ENCODE assay signal across 31 cellular contexts in genomic region chrX:144648788-144649187, GRCh38.
"Had no signal": no experiment of that assay in that cellular context is flagged by ENCODE, and none has a peak within 500 bp of the region (broad histone marks: within the 10 kb centered on the region; RNA-seq: fewer than 3 reads in every experiment).

No MANE protein-coding gene starts in this region.

- H3K36me3 ChIP-seq: left lung, lower lobe of right lung, pancreas, prostate gland, stomach, thyroid gland, transverse colon, upper lobe of left lung, vagina had no signal

- H3K27me3 ChIP-seq: left lung, pancreas, stomach, testis, thyroid gland, transverse colon, upper lobe of left lung, vagina had no signal

- H3K9me3 ChIP-seq: left lung, lower lobe of right lung, pancreas, prostate gland, testis, thyroid gland, transverse colon, upper lobe of left lung, vagina had no signal

- H3K27me3 Mint-ChIP-seq: stimulated activated naive B cell treated with anti-CD40 and anti-IgM and Interleukin-4, amounts not matched to agents 10 μg/mL and 1 μg/mL and 100 μg/mL, for 72 hours had no signal

- DNase-seq: immature natural killer cell; kidney; left colon; left lung; lower lobe of right lung; mammary epithelial cell; mesenchymal stem cell; naive thymus-derived CD8-positive, alpha-beta T cell; nucleus accumbens; pancreas; posterior cingulate gyrus; retina; right cardiac atrium; stimulated activated CD4-positive, alpha-beta T cell treated with anti-CD3 and anti-CD28 coated beads, Interleukin-12 subunit alpha, Interleukin-12 subunit beta, amount 100 ng/mL, for 4 hours; stimulated activated CD4-positive, alpha-beta T cell treated with anti-CD3 and anti-CD28 coated beads, Interleukin-15, amount 100 ng/mL, for 24 hours; stimulated activated CD4-positive, alpha-beta T cell treated with anti-CD3 and anti-CD28 coated beads, Interleukin-2, amount 100 ng/mL, for 24 hours; stimulated activated CD4-positive, alpha-beta T cell treated with anti-CD3 and anti-CD28 coated beads, Interleukin-4, amount 100 ng/mL, for 1 hour; stimulated activated naive B cell treated with anti-CD40 and anti-IgM and Interleukin-4, amounts not matched to agents 10 μg/mL and 1 μg/mL and 100 μg/mL, for 72 hours; stimulated activated naive CD8-positive, alpha-beta T cell treated with anti-CD3 and anti-CD28 coated beads, Interleukin-15, Interleukin-2, amounts not matched to agents 100 U/mL and 50 U/mL, for 24 hours; stomach; testis; thyroid gland; transverse colon; upper lobe of left lung had no signal

- H3K27ac ChIP-seq: left lung, lower lobe of right lung, pancreas, prostate gland, skin epidermis, stomach, testis, thyroid gland, transverse colon, upper lobe of left lung, vagina had no signal

- H3K4me1 ChIP-seq: left lung, lower lobe of right lung, pancreas, prostate gland, stomach, testis, thyroid gland, transverse colon, upper lobe of left lung, vagina had no signal

- H3K4me1 Mint-ChIP-seq: immature natural killer cell; naive thymus-derived CD8-positive, alpha-beta T cell; nephron; neural crest cell; stimulated activated naive B cell treated with anti-CD40 and anti-IgM and Interleukin-4, amounts not matched to agents 10 μg/mL and 1 μg/mL and 100 μg/mL, for 72 hours had no signal

- ATAC-seq: left colon; left lung; lower lobe of right lung; naive thymus-derived CD8-positive, alpha-beta T cell; pancreas; right cardiac atrium; sciatic nerve; stimulated activated naive B cell treated with anti-CD40 and anti-IgM and Interleukin-4, amounts not matched to agents 10 μg/mL and 1 μg/mL and 100 μg/mL, for 72 hours; stimulated activated naive CD8-positive, alpha-beta T cell treated with anti-CD3 and anti-CD28 coated beads, Interleukin-15, Interleukin-2, amounts not matched to agents 100 U/mL and 50 U/mL, for 24 hours had no signal

- H3K4me3 Mint-ChIP-seq: immature natural killer cell; naive thymus-derived CD8-positive, alpha-beta T cell; nephron; neural crest cell; stimulated activated naive B cell treated with anti-CD40 and anti-IgM and Interleukin-4, amounts not matched to agents 10 μg/mL and 1 μg/mL and 100 μg/mL, for 72 hours had no signal

- H3K27ac Mint-ChIP-seq: immature natural killer cell; naive thymus-derived CD8-positive, alpha-beta T cell; nephron; stimulated activated naive B cell treated with anti-CD40 and anti-IgM and Interleukin-4, amounts not matched to agents 10 μg/mL and 1 μg/mL and 100 μg/mL, for 72 hours had no signal

- FAIRE-seq: islet of Langerhans, kidney, pancreas had no signal

- H3K4me3 ChIP-seq: left lung, lower lobe of right lung, pancreas, prostate gland, skin epidermis, stomach, testis, thyroid gland, transverse colon, upper lobe of left lung, vagina had no signal

- H3K36me3 Mint-ChIP-seq: immature natural killer cell; naive thymus-derived CD8-positive, alpha-beta T cell; stimulated activated naive B cell treated with anti-CD40 and anti-IgM and Interleukin-4, amounts not matched to agents 10 μg/mL and 1 μg/mL and 100 μg/mL, for 72 hours had no signal
